In genomic region chr4:7190278-7190594, GRCh38 we compare ENCODE assay signal across 25 cellular contexts.
"Had no signal": no experiment of that assay in that cellular context is flagged by ENCODE, and none has a peak within 500 bp of the region (broad histone marks: within the 10 kb centered on the region; RNA-seq: fewer than 3 reads in every experiment).

No MANE protein-coding gene starts in this region.

- H3K4me3 ChIP-seq: coronary artery, dorsolateral prefrontal cortex, esophagus squamous epithelium, gastrocnemius medialis, heart right ventricle, left lung, lower lobe of right lung, mucosa of descending colon had no signal

- H3K9me3 ChIP-seq: esophagus squamous epithelium, gastrocnemius medialis, heart right ventricle, left lung, lower lobe of right lung, mucosa of descending colon had no signal

- H3K27ac ChIP-seq: coronary artery, dorsolateral prefrontal cortex, epithelial cell of prostate, esophagus squamous epithelium, gastrocnemius medialis, heart right ventricle, left lung, lower lobe of right lung had no signal

- H3K36me3 ChIP-seq: esophagus squamous epithelium, gastrocnemius medialis, heart right ventricle, left lung, lower lobe of right lung had no signal

- FAIRE-seq: colon, endometrium, islet of Langerhans, keratinocyte had no signal

- DNase-seq: dermis blood vessel endothelial cell; effector CD4-positive, alpha-beta T cell; effector memory CD4-positive, alpha-beta T cell; erythroblast; esophagus squamous epithelium; foreskin fibroblast; foreskin melanocyte; gastrocnemius medialis; glutamatergic neuron; heart right ventricle; hippocampal formation; left cardiac atrium; left ventricle myocardium superior; mesenchymal stem cell had no signal

- ATAC-seq: esophagus mucosa, gastrocnemius medialis, heart right ventricle, left cardiac atrium, left lung, left ventricle myocardium superior, lower lobe of right lung had no signal
